Comparison of ENCODE assay signal across 9 cellular contexts in the genomic region with DNA sequence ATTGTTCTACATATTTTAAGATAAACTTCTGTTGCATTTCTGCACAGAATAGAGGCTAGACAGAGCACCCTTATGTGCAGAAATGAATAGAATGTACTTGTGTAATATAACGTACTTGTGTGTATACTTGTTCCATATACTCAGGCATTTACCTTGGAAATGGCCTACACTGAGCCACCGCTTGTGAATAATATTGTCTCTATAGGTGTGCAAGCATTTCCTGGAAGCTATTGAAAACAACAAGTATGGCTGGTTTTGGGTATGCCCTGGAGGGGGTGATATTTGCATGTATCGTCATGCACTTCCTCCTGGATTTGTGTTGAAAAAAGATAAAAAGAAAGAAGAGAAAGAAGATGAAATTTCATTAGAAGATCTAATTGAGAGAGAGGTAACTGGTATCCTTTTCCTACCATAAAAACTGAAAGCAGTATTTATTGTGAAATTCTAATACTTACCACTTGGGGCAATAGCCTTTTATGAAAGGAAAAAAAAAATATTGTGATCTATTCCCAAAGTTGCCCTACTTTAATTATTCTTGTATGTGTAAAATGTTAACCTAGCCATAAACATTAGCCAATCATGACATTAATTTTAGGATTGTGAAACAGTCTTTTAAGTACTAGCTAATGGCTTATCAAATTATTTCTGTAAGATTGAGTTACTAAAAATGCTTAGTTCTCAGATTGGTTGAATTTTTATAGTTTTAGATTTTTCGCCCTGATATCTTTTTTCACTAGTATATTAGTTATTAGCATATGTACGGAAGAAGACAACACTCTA. TPM values are rescaled to one million over a fixed set of nuclear protein-coding genes. Genes with fewer than 3 reads are reported as not detected.
DNase-seq lines count a peak whose midpoint lies in the region; ATAC-seq, FAIRE-seq and TF ChIP-seq lines count a peak whose summit lies in the region.
"Had no signal": no experiment of that assay in that cellular context is flagged by ENCODE, and none has a peak within 500 bp of the region (broad histone marks: within the 10 kb centered on the region; RNA-seq: fewer than 3 reads in every experiment).

No MANE protein-coding gene starts in this region.

- H3K4me2 ChIP-seq in A549, result peak overlapping the region; percentile 25; the same call in 1 of the 3 replicates
- no peak overlapping the region for H3K4me2 ChIP-seq in PC-3 (ENCODE audit: low read length)

- peaks cover 20% of the 10 kb centered on the region for H4K20me1 ChIP-seq in PC-3 (ENCODE audit: low read length)

- peak; percentile 83 to 88 for TF ChIP-seq RAD21 in A549 (conservative IDR thresholded peaks at IDR 0.05 in 1 of 2, IDR thresholded peaks at IDR 0.05 in 1 of 2)

- H3K9me3 ChIP-seq in A549 (no peaks in the 10 kb centered on the region), PC-3 (ENCODE audit: low read length) (no peaks in the 10 kb centered on the region), endodermal cell (ENCODE audit: control insufficient read depth, low read length) (no peaks in the 10 kb centered on the region)

- no peaks in the 10 kb centered on the region for H3K27me3 Mint-ChIP-seq in endodermal cell (ENCODE audit: insufficient read depth)
- H3K27me3 Mint-ChIP-seq in osteocyte (ENCODE audit: unreplicated experiment), result no peaks in the 10 kb centered on the region
- H3K27me3 Mint-ChIP-seq: stimulated activated naive CD8-positive, alpha-beta T cell treated with anti-CD3 and anti-CD28 coated beads, Interleukin-15, Interleukin-2, amounts not matched to agents 100 ng/mL and 50 ng/mL, for 24 hours had no signal

- TF ChIP-seq CTCF in A549 (IDR thresholded peaks at IDR 0.05), result peak; percentile 81
- TF ChIP-seq CTCF in GM12873 (IDR thresholded peaks at IDR 0.05; ENCODE audit: insufficient read depth, low read depth, low read length, missing control alignments), result peak; percentile 37
- TF ChIP-seq CTCF in PC-3 (conservative IDR thresholded peaks at IDR 0.05; ENCODE audit: low read depth, low read length), result peak; percentile 77
- peak; percentile 78 for TF ChIP-seq CTCF in endodermal cell (conservative IDR thresholded peaks at IDR 0.05)
- TF ChIP-seq CTCF in osteocyte (IDR thresholded peaks at IDR 0.05), result peak; percentile 68

- H3K36me3 ChIP-seq in PC-3 (ENCODE audit: low read depth, low read length) (peaks cover 83% of the 10 kb centered on the region), endodermal cell (ENCODE audit: control insufficient read depth, insufficient read depth, low read length) (peaks cover 93% of the 10 kb centered on the region)

- no peak for TF ChIP-seq EP300 in A549 (IDR thresholded peaks at IDR 0.05)

- FAIRE-seq in A549 (lab: Jason Lieb, UNC), result no peak

- H3K9me3 Mint-ChIP-seq in endodermal cell (no peaks in the 10 kb centered on the region), osteocyte (ENCODE audit: unreplicated experiment) (no peaks in the 10 kb centered on the region)
- H3K9me3 Mint-ChIP-seq: stimulated activated naive CD8-positive, alpha-beta T cell treated with anti-CD3 and anti-CD28 coated beads, Interleukin-15, Interleukin-2, amounts not matched to agents 100 ng/mL and 50 ng/mL, for 24 hours had no signal

- peaks cover 4% of the 10 kb centered on the region for H3F3A ChIP-seq in PC-3 (ENCODE audit: low read length, unreplicated experiment)

- peaks cover 15% of the 10 kb centered on the region for H3K79me2 ChIP-seq in PC-3 (ENCODE audit: low read length)

- H3K9me2 ChIP-seq in PC-3 (replicated peaks; ENCODE audit: low read length), result no peaks in the 10 kb centered on the region

- POLR2A ChIA-PET in A549 (lab: Yijun Ruan, JAX), result interaction anchor here (1.1 to 2.0 kb wide), 2 partner anchors 18 to 85 kb away, joined by 5 to 7 read pairs; a partner anchor contains a TSS
- POLR2A ChIA-PET in PC-3 (lab: Charles Lee; ENCODE audit: unreplicated experiment), result no interaction called here

- BruUV-seq in PC-3 (replicated peaks; lab: Mats Ljungman, UMichigan), result no TSS peak

- ATAC-seq in A549 (peak; percentile 80 to 82), HG03354 (IDR thresholded peaks at IDR 0.05; ENCODE audit: poor library complexity, severe bottlenecking, unreplicated experiment) (peak; percentile 78), PC-3 (peak; percentile 49)

- H3K4me3 Mint-ChIP-seq in endodermal cell (no peak overlapping the region), osteocyte (ENCODE audit: unreplicated experiment) (no peak overlapping the region)
- H3K4me3 Mint-ChIP-seq: stimulated activated naive CD8-positive, alpha-beta T cell treated with anti-CD3 and anti-CD28 coated beads, Interleukin-15, Interleukin-2, amounts not matched to agents 100 ng/mL and 50 ng/mL, for 24 hours had no signal

- DNase-seq in A549 (ENCODE audit: low read depth in 1 of 2, low spot score in 1 of 2), result peak in 1 of 2 experiments; percentile 37
- DNase-seq in PC-3, result peak; percentile 67
- no peak for DNase-seq in endodermal cell
- no peak for DNase-seq in osteocyte (ENCODE audit: extremely low spot score, unreplicated experiment)
- DNase-seq in stimulated activated naive CD4-positive, alpha-beta T cell treated with Interleukin-2 at 50 U/mL for 16 hours (lab: John Stamatoyannopoulos, UW), result no peak
- DNase-seq in iPS-NIHi11 (ENCODE audit: low spot score), result no peak

- intact Hi-C loops in PC-3 (cut with micrococcal nuclease), result loop anchor here (1.0 to 5.0 kb wide), 3 partner anchors 88 to 277 kb away; a partner anchor contains a TSS

- H3K4me1 Mint-ChIP-seq in endodermal cell, result no peaks in the 10 kb centered on the region
- H3K4me1 Mint-ChIP-seq in osteocyte (ENCODE audit: unreplicated experiment), result peaks cover 3% of the 10 kb centered on the region

- H2AFZ ChIP-seq in PC-3 (ENCODE audit: low read length), result no peak overlapping the region

- H3K27ac Mint-ChIP-seq in endodermal cell, result no peak overlapping the region
- no peak overlapping the region for H3K27ac Mint-ChIP-seq in osteocyte (ENCODE audit: unreplicated experiment)
- H3K27ac Mint-ChIP-seq: stimulated activated naive CD8-positive, alpha-beta T cell treated with anti-CD3 and anti-CD28 coated beads, Interleukin-15, Interleukin-2, amounts not matched to agents 100 ng/mL and 50 ng/mL, for 24 hours had no signal

- H3K4me3 ChIP-seq in A549 (no peak overlapping the region), PC-3 (ENCODE audit: low read length) (no peak overlapping the region), endodermal cell (ENCODE audit: low read length) (no peak overlapping the region)

- no peak overlapping the region for H3K27ac ChIP-seq in A549
- H3K27ac ChIP-seq in PC-3 (ENCODE audit: low read length), result no peak overlapping the region
- H3K27ac ChIP-seq in endodermal cell (ENCODE audit: low read depth, low read length), result no peak overlapping the region

- CTCF ChIA-PET in A549 (lab: Yijun Ruan, JAX), result interaction anchor here (0.6 to 4.9 kb wide), 35 partner anchors 8 to 1724 kb away, joined by 3 to 85 read pairs (median 4); a partner anchor contains a TSS
- CTCF ChIA-PET in PC-3 (lab: Charles Lee), result interaction anchor here (0.7 to 0.8 kb wide), 2 partner anchors 138 to 711 kb away, joined by 3 to 6 read pairs; no protein-coding TSS in a partner anchor

- WGBS in A549 (ENCODE audit: missing lambda C conversion rate), result 35% methylated on average over 5 of the region's 5 CpGs
- 85 to 100% methylated on average over 1 to 3 of the region's 5 CpGs for WGBS in endodermal cell (ENCODE audit: insufficient coverage in 1 of 2, insufficient read length in 1 of 2), 2 experiments

- TF ChIP-seq POLR2A in A549 (IDR thresholded peaks at IDR 0.05; ENCODE audit: low read length), result no peak

- 0 out of 3 replicates have a peak, but pooled peaks cover 4% of the 10 kb centered on the region for H3K4me1 ChIP-seq in A549
- H3K4me1 ChIP-seq in PC-3 (ENCODE audit: insufficient read depth, low read length), result no peaks in the 10 kb centered on the region
- H3K4me1 ChIP-seq in endodermal cell (ENCODE audit: control insufficient read depth, insufficient read depth, low read length), result peaks cover 4% of the 10 kb centered on the region

- H3K9ac ChIP-seq in PC-3 (ENCODE audit: low read length) (no peak overlapping the region), endodermal cell (ENCODE audit: extremely low read depth, low read length, poor library complexity, severe bottlenecking) (no peak overlapping the region)

- H3K27me3 ChIP-seq in PC-3 (ENCODE audit: low read length), result no peaks in the 10 kb centered on the region
- H3K27me3 ChIP-seq in endodermal cell (ENCODE audit: control insufficient read depth, insufficient read depth, low read length, poor library complexity, severe bottlenecking), result no peaks in the 10 kb centered on the region

- H3K36me3 Mint-ChIP-seq in endodermal cell (ENCODE audit: low read depth) (peaks cover 67% of the 10 kb centered on the region), osteocyte (ENCODE audit: unreplicated experiment) (peaks cover 41% of the 10 kb centered on the region)

RNA-seq across cellular contexts. Expression of a gene that starts 18.0 kb away (rescaled TPM):
- polyA plus RNA-seq in A549 (2011; rRNA removed) (125 and 191 TPM in 2 replicates), A549 (2017; fragmentation: RNase III; extraction: RNeasy Plus Mini Kit Qiagen cat#74134 plus additional on column Dnase treatment) (98.2 to 112 TPM (median 99.2 TPM) in 3 replicates)
- polyA plus RNA-seq in A549 (2012; cell fraction: cytosol; rRNA removed), result 36.4 and 41.7 TPM in 2 replicates
- 18.2 and 24.5 TPM in 2 replicates for polyA plus RNA-seq in A549 (2012; cell fraction: nucleus; rRNA removed)
- 18.6 and 22.6 TPM in 2 replicates for polyA minus RNA-seq in A549 (2011; rRNA and poly(A)+ RNA removed)
- total RNA-seq in PC-3 (2014; rRNA removed) (58.2 and 64.9 TPM in 2 replicates), endodermal cell (10 to 100 TPM; 54.6 to 59.3 TPM), osteocyte (43.7 and 46.6 TPM in 2 replicates)
- 68.8 TPM for polyA plus RNA-seq in endodermal cell (2013, experiment 1 of 2)
- 66.1 TPM for polyA plus RNA-seq in endodermal cell (2013, experiment 2 of 2)
